29 cellular contexts compared by ENCODE assay signal in genomic region chr10:25678666-25679065, GRCh38.
"Had no signal": no experiment of that assay in that cellular context is flagged by ENCODE, and none has a peak within 500 bp of the region (broad histone marks: within the 10 kb centered on the region; RNA-seq: fewer than 3 reads in every experiment).

No MANE protein-coding gene starts in this region.

- H3K9me3 Mint-ChIP-seq: type B pancreatic cell had no signal

- ATAC-seq: esophagus mucosa; heart right ventricle; naive thymus-derived CD4-positive, alpha-beta T cell; psoas muscle; right cardiac atrium; stimulated activated memory B cell treated with anti-CD40 and anti-IgM and Interleukin-4, amounts not matched to agents 10 μg/mL and 1 μg/mL and 100 μg/mL, for 72 hours; stimulated activated naive CD8-positive, alpha-beta T cell treated with anti-CD3 and anti-CD28 coated beads, Interleukin-15, Interleukin-2, amounts not matched to agents 100 U/mL and 50 U/mL, for 24 hours had no signal

- H3K27me3 ChIP-seq: heart right ventricle, sigmoid colon, spleen, testis, tibial artery had no signal

- H3K4me1 ChIP-seq: psoas muscle, spleen had no signal

- H3K4me3 ChIP-seq: heart right ventricle, lung, psoas muscle, sigmoid colon, spleen, testis, tibial artery had no signal

- H3K27ac Mint-ChIP-seq: dendritic cell treated with granulocyte-macrophage colony-stimulating factor and Interleukin-4, amounts not matched to agents 40 ng/mL and 50 ng/mL, for 4 days; endodermal cell; memory B cell; naive thymus-derived CD4-positive, alpha-beta T cell; nephron progenitor cell; stimulated activated memory B cell treated with anti-CD40 and anti-IgM and Interleukin-4, amounts not matched to agents 10 μg/mL and 1 μg/mL and 100 μg/mL, for 72 hours; type B pancreatic cell had no signal

- DNase-seq: effector CD8-positive, alpha-beta T cell; endodermal cell; foreskin melanocyte; glutamatergic neuron; heart right ventricle; hippocampal formation; midbrain; naive thymus-derived CD4-positive, alpha-beta T cell; nephron progenitor cell; nucleus accumbens; posterior cingulate gyrus; psoas muscle; right cardiac atrium; sigmoid colon; spleen; stimulated activated CD4-positive, alpha-beta T cell treated with anti-CD3 and anti-CD28 coated beads, Interleukin-4, amount 100 ng/mL, for 4 hours; stimulated activated naive CD8-positive, alpha-beta T cell treated with anti-CD3 and anti-CD28 coated beads, Interleukin-15, Interleukin-2, amounts not matched to agents 100 U/mL and 50 U/mL, for 24 hours; substantia nigra; testis; tibial artery had no signal

- H3K27me3 Mint-ChIP-seq: dendritic cell treated with granulocyte-macrophage colony-stimulating factor and Interleukin-4, amounts not matched to agents 40 ng/mL and 50 ng/mL, for 4 days; stimulated activated memory B cell treated with anti-CD40 and anti-IgM and Interleukin-4, amounts not matched to agents 10 μg/mL and 1 μg/mL and 100 μg/mL, for 72 hours had no signal

- H3K36me3 ChIP-seq: heart right ventricle, sigmoid colon, spleen, tibial artery had no signal

- H3K9me3 ChIP-seq: heart right ventricle, psoas muscle, sigmoid colon, testis, tibial artery had no signal

- H3K36me3 Mint-ChIP-seq: memory B cell; naive thymus-derived CD4-positive, alpha-beta T cell; stimulated activated memory B cell treated with anti-CD40 and anti-IgM and Interleukin-4, amounts not matched to agents 10 μg/mL and 1 μg/mL and 100 μg/mL, for 72 hours; type B pancreatic cell had no signal

- H3K4me1 Mint-ChIP-seq: endodermal cell; naive thymus-derived CD4-positive, alpha-beta T cell had no signal

- H3K4me3 Mint-ChIP-seq: dendritic cell treated with granulocyte-macrophage colony-stimulating factor and Interleukin-4, amounts not matched to agents 40 ng/mL and 50 ng/mL, for 4 days; endodermal cell; memory B cell; naive thymus-derived CD4-positive, alpha-beta T cell; nephron progenitor cell; stimulated activated memory B cell treated with anti-CD40 and anti-IgM and Interleukin-4, amounts not matched to agents 10 μg/mL and 1 μg/mL and 100 μg/mL, for 72 hours; type B pancreatic cell had no signal

- H3K27ac ChIP-seq: epithelial cell of prostate, heart right ventricle, psoas muscle, sigmoid colon, spleen, testis, tibial artery had no signal

- FAIRE-seq: colon, keratinocyte had no signal
